Comparison of ENCODE assay signal across 8 cellular contexts in the genomic region with DNA sequence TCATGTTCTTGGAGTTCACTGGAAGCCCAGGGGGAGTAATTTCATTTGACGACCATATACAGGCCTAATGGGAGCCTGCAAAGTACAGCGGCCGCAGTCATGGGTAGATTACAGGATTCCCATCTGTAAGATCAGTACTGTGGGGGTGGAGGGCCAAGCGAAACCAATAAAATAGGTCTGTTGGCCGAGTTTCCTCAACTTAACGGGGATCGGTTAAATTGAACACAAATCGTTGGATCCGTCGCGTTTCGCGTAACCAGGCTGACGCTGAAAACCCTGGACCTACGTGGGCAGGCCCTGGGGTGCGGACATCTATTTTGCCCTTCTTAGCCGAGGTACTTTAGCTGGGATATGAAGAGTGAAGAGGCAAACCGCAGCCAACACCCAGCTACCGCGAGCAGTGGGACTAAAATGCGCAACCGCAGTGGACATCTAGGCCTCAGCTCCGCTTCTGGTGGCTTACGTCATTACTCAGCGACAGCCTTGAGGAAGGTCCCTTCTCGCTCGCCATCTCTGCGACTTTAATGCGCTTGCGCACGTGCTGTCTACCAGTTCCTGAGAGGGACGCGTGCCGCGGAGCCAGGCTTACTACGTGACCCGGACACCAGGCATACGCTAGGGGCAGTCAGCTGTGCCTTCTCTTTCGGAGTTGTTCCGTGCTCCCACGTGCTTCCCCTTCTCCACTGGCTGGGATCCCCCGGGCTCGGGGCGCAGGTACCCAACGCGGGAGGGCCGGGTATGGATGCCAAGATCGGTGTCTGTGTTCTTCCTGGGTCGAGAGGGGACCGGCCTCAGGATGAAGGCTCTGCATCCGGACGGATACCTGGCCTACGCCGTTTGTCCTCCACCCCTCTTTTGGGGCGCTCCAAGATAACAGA. TPM values are rescaled to one million over a fixed set of nuclear protein-coding genes. Genes with fewer than 3 reads are reported as not detected.
DNase-seq lines count a peak whose midpoint lies in the region; ATAC-seq and TF ChIP-seq lines count a peak whose summit lies in the region.

A gene (plus strand): TSS at position 551 of the 878 bp plus-strand sequence. CDS start 2,597 bp downstream, outside the sequence.

- TF ChIP-seq POLR2A in GM18505 (IDR thresholded peaks at IDR 0.05; ENCODE audit: borderline replicate concordance, extremely low read depth, insufficient read depth, insufficient read length) (peak; percentile 94), vagina (IDR thresholded peaks at IDR 0.05) (peak in 1 of 2 donors; percentile 46)

- intact Hi-C loops in ascending aorta (cut with DNase I) = loop anchor here (1.0 to 10.0 kb wide), 6 partner anchors 54 to 945 kb away; a partner anchor contains a TSS
- intact Hi-C loops in right cardiac atrium (cut with DNase I) = loop anchor here in 2 of 4 donors (2.0 to 10.0 kb wide), 2 partner anchors 51 to 53 kb away; a partner anchor contains a TSS
- intact Hi-C loops in vagina (cut with DNase I) = loop anchor here (5.0 kb wide), 1 partner anchor 53 kb away; a partner anchor contains a TSS

- H3K4me3 Mint-ChIP-seq in T-helper 2 cell treated with Interferon-gamma antibody and Interleukin-4, amounts not matched to agents 5 μg/mL and 100 μg/mL, for 36 hours = peak within 1 kb of the TSS; percentile 97

- H3K27ac ChIP-seq in ascending aorta (peak within 1 kb of the TSS; percentile 93 to 95), right cardiac atrium (ENCODE audit: low read length) (peak within 1 kb of the TSS; percentile 86), vagina (peak within 1 kb of the TSS; percentile 83)

- H3K27me3 ChIP-seq in ascending aorta = no peaks in the 10 kb centered on the region
- no peaks in the 10 kb centered on the region for H3K27me3 ChIP-seq in right cardiac atrium (ENCODE audit: control insufficient read depth, insufficient read depth)
- no peaks in the 10 kb centered on the region for H3K27me3 ChIP-seq in vagina

- peaks cover 48% of the 10 kb centered on the region for H3K4me1 Mint-ChIP-seq in T-helper 2 cell treated with Interferon-gamma antibody and Interleukin-4, amounts not matched to agents 5 μg/mL and 100 μg/mL, for 36 hours (ENCODE audit: low read depth)

- WGBS in right cardiac atrium = under 1% methylated on average over 55 of the region's 55 CpGs

- H3K4me3 ChIP-seq in ascending aorta (peak within 1 kb of the TSS; percentile 82 to 86), right cardiac atrium (ENCODE audit: low read length) (peak within 1 kb of the TSS; percentile 50), vagina (peak within 1 kb of the TSS; percentile 61 to 68)

- H3K36me3 ChIP-seq in ascending aorta = peaks cover 17 to 28% of the 10 kb centered on the region in 2 donors
- H3K36me3 ChIP-seq in vagina = peaks cover 0 to 24% of the 10 kb centered on the region in 2 donors

- peaks cover 34% of the 10 kb centered on the region for H3K36me3 Mint-ChIP-seq in T-helper 2 cell treated with Interferon-gamma antibody and Interleukin-4, amounts not matched to agents 5 μg/mL and 100 μg/mL, for 36 hours (ENCODE audit: low read depth)

- H3K27ac Mint-ChIP-seq in T-helper 2 cell treated with Interferon-gamma antibody and Interleukin-4, amounts not matched to agents 5 μg/mL and 100 μg/mL, for 36 hours = peak within 1 kb of the TSS; percentile 98

- H3K9me3 ChIP-seq in ascending aorta = no peaks in the 10 kb centered on the region
- no peaks in the 10 kb centered on the region for H3K9me3 ChIP-seq in right cardiac atrium (ENCODE audit: control insufficient read depth, low read length)
- no peaks in the 10 kb centered on the region for H3K9me3 ChIP-seq in vagina

- ATAC-seq in GM18505 (IDR thresholded peaks at IDR 0.05; ENCODE audit: unreplicated experiment) (peak; percentile 88), HG02973 (IDR thresholded peaks at IDR 0.05; ENCODE audit: unreplicated experiment) (peak; percentile 84), right cardiac atrium (peak; percentile 98)

- DNase-seq in NCI-H1930 (lab: John Stamatoyannopoulos, UW) = peak; percentile 99
- peak; percentile 98 for DNase-seq in T-helper 2 cell treated with Interferon-gamma antibody and Interleukin-4, amounts not matched to agents 5 μg/mL and 100 μg/mL, for 36 hours (ENCODE audit: low spot score)
- DNase-seq in ascending aorta (ENCODE audit: low spot score in 2 of 2) = peak; percentile 93 to 99
- DNase-seq in right cardiac atrium = peak; percentile 97 to 98 (median 97)
- peak; percentile 96 for DNase-seq in putamen (ENCODE audit: low spot score)
- peak; percentile 97 to 98 for DNase-seq in vagina (ENCODE audit: extremely low spot score in 2 of 2)

- peaks cover 4 to 5% of the 10 kb centered on the region in 2 donors for H3K4me1 ChIP-seq in ascending aorta
- H3K4me1 ChIP-seq in right cardiac atrium (ENCODE audit: control insufficient read depth, insufficient read depth, low read length) = no peaks in the 10 kb centered on the region
- H3K4me1 ChIP-seq in vagina = peaks cover 21% of the 10 kb centered on the region

- no peak for TF ChIP-seq CTCF in ascending aorta (IDR thresholded peaks at IDR 0.05)
- TF ChIP-seq CTCF in vagina (IDR thresholded peaks at IDR 0.05) = peak in 1 of 3 experiments; percentile 22

- peaks cover 2% of the 10 kb centered on the region for H3K27me3 Mint-ChIP-seq in T-helper 2 cell treated with Interferon-gamma antibody and Interleukin-4, amounts not matched to agents 5 μg/mL and 100 μg/mL, for 36 hours (ENCODE audit: low read depth)

- H3K9me3 Mint-ChIP-seq in T-helper 2 cell treated with Interferon-gamma antibody and Interleukin-4, amounts not matched to agents 5 μg/mL and 100 μg/mL, for 36 hours = no peaks in the 10 kb centered on the region

RNA-seq across cellular contexts. Expression of the gene that starts here (rescaled TPM):
- total RNA-seq in ascending aorta (11.3 TPM), right cardiac atrium (10 to 100 TPM; 21.2 to 24.7 (median 21.8) TPM), vagina (24.8 TPM)
- 11.9 TPM for polyA plus RNA-seq in right cardiac atrium

Comparison
In these comparisons a context has a peak if more than half of its experiments do, and no peak if none do; other contexts are left out.
1. Peak in every context shown above with its lines: DNase-seq, ATAC-seq, H3K4me3 ChIP-seq and H3K27ac ChIP-seq.